Comparison of ENCODE assay signal across 2 cellular contexts in the genomic region with DNA sequence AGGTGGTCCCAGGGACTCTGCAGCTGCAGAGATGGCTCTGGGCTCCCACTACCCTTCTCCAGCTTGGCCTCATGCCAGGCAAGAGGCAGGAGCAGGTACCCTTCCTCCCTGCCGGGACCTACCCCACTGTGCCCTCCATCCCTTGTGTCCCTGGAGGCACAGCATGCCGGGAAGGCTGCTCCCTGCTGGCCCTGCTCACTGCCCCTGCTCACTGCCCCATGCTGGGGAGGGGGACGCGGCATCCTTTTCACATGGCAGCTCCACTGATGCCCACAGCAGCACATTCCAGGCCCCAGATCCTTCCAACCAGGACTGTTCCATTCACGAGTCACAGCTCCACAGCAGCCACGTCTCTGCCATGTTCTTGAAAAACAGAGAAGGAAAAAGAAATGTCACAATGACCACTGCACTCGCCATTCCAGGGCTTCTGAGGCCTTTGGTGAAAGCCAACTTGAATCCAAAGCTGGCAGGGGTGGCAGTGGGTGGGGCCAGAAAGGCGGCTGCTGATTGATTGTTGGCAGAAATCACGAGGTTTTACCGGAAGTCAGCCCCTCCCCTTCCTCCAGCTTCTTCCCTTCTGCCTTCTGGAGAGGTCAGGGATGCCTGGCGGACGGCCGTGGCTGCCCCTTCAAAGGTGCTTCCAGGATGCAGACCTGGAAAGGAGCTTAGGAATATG.
TF ChIP-seq lines count a peak whose summit lies in the region.

No MANE protein-coding gene starts in this region.

TF ChIP-seq in HCT116, 20 proteins besides CTCF, POLR2A, EP300 and RAD21:
- no peak for TF ChIP-seq ELF1 (IDR thresholded peaks at IDR 0.05; ENCODE audit: borderline replicate concordance, low read depth)
- TF ChIP-seq JUND (IDR thresholded peaks at IDR 0.05) = no peak

TF ChIP-seq in K562, 482 proteins besides CTCF, POLR2A, EP300 and RAD21:
- TF ChIP-seq HNRNPL (IDR thresholded peaks at IDR 0.05; ENCODE audit: low read depth, low read length) (no peak), MEIS2 (IDR thresholded peaks at IDR 0.05; ENCODE audit: partially characterized antibody) (peak; percentile 8), FUS (optimal IDR thresholded peaks at IDR 0.05; ENCODE audit: low read depth, low read length) (no peak), HDGF (IDR thresholded peaks at IDR 0.05) (no peak), GABPA (tag; conservative IDR thresholded peaks at IDR 0.05; ENCODE audit: low read depth) (peak; percentile 61)
- TF ChIP-seq, protein P1, sequence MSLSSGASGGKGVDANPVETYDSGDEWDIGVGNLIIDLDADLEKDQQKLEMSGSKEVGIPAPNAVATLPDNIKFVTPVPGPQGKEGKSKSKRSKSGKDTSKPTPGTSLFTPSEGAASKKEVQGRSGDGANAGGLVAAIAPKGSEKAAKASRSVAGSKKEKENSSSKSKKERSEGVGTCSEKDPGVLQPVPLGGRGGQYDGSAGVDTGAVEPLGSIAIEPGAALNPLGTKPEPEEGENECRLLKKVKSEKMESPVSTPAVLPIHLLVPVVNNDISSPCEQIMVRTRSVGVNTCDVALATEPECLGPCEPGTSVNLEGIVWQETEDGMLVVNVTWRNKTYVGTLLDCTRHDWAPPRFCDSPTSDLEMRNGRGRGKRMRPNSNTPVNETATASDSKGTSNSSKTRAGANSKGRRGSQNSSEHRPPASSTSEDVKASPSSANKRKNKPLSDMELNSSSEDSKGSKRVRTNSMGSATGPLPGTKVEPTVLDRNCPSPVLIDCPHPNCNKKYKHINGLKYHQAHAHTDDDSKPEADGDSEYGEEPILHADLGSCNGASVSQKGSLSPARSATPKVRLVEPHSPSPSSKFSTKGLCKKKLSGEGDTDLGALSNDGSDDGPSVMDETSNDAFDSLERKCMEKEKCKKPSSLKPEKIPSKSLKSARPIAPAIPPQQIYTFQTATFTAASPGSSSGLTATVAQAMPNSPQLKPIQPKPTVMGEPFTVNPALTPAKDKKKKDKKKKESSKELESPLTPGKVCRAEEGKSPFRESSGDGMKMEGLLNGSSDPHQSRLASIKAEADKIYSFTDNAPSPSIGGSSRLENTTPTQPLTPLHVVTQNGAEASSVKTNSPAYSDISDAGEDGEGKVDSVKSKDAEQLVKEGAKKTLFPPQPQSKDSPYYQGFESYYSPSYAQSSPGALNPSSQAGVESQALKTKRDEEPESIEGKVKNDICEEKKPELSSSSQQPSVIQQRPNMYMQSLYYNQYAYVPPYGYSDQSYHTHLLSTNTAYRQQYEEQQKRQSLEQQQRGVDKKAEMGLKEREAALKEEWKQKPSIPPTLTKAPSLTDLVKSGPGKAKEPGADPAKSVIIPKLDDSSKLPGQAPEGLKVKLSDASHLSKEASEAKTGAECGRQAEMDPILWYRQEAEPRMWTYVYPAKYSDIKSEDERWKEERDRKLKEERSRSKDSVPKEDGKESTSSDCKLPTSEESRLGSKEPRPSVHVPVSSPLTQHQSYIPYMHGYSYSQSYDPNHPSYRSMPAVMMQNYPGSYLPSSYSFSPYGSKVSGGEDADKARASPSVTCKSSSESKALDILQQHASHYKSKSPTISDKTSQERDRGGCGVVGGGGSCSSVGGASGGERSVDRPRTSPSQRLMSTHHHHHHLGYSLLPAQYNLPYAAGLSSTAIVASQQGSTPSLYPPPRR (CRISPR knock-in tag; IDR thresholded peaks at IDR 0.05; ENCODE audit: borderline replicate concordance) = no peak
TF ChIP-seq in K562: peak in this region for 2.
